1 cellular context compared by ENCODE assay signal in genomic region chr13:30618938-30619289, GRCh38.
TF ChIP-seq lines count a peak whose summit lies in the region.

No MANE protein-coding gene starts in this region.

TF ChIP-seq in GM23338, 12 proteins besides CTCF, POLR2A, EP300 and RAD21 (continued from another document):
- TF ChIP-seq, protein P1, sequence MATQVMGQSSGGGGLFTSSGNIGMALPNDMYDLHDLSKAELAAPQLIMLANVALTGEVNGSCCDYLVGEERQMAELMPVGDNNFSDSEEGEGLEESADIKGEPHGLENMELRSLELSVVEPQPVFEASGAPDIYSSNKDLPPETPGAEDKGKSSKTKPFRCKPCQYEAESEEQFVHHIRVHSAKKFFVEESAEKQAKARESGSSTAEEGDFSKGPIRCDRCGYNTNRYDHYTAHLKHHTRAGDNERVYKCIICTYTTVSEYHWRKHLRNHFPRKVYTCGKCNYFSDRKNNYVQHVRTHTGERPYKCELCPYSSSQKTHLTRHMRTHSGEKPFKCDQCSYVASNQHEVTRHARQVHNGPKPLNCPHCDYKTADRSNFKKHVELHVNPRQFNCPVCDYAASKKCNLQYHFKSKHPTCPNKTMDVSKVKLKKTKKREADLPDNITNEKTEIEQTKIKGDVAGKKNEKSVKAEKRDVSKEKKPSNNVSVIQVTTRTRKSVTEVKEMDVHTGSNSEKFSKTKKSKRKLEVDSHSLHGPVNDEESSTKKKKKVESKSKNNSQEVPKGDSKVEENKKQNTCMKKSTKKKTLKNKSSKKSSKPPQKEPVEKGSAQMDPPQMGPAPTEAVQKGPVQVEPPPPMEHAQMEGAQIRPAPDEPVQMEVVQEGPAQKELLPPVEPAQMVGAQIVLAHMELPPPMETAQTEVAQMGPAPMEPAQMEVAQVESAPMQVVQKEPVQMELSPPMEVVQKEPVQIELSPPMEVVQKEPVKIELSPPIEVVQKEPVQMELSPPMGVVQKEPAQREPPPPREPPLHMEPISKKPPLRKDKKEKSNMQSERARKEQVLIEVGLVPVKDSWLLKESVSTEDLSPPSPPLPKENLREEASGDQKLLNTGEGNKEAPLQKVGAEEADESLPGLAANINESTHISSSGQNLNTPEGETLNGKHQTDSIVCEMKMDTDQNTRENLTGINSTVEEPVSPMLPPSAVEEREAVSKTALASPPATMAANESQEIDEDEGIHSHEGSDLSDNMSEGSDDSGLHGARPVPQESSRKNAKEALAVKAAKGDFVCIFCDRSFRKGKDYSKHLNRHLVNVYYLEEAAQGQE (IDR thresholded peaks at IDR 0.05; ENCODE audit: unreplicated experiment), result no peak
- TF ChIP-seq STAT1 (IDR thresholded peaks at IDR 0.05; ENCODE audit: unreplicated experiment), result no peak
